ENCODE assay signal across 1 cellular context in genomic region chr4:122772311-122772710, GRCh38.
TF ChIP-seq lines count a peak whose summit lies in the region.

No MANE protein-coding gene starts in this region.

TF ChIP-seq in IMR-90, 13 proteins besides CTCF, POLR2A, EP300 and RAD21:
- peak; percentile 79 for TF ChIP-seq CEBPB (IDR thresholded peaks at IDR 0.05; ENCODE audit: low read depth, low read length)
- no peak for TF ChIP-seq MAFK (IDR thresholded peaks at IDR 0.05; ENCODE audit: low read depth, low read length)
